ENCODE assay signal across 7 cellular contexts in genomic region chr10:3148041-3148440, GRCh38.
"Had no signal": no experiment of that assay in that cellular context is flagged by ENCODE, and none has a peak within 500 bp of the region (broad histone marks: within the 10 kb centered on the region; RNA-seq: fewer than 3 reads in every experiment).

No MANE protein-coding gene starts in this region.

- FAIRE-seq: HTR-8/SVneo had no signal

- DNase-seq: GM23248, GOT3, H7, IMR-90 had no signal

- H3K9ac ChIP-seq: GM23248 had no signal

- H3K4me1 ChIP-seq: HAP-1 had no signal

- H3K4me3 ChIP-seq: GM23248, HAP-1, K562 had no signal

- H3K27ac ChIP-seq: GM23248 had no signal

- H3K9me3 ChIP-seq: HAP-1 had no signal
